ENCODE assay signal across 8 cellular contexts in the genomic region with DNA sequence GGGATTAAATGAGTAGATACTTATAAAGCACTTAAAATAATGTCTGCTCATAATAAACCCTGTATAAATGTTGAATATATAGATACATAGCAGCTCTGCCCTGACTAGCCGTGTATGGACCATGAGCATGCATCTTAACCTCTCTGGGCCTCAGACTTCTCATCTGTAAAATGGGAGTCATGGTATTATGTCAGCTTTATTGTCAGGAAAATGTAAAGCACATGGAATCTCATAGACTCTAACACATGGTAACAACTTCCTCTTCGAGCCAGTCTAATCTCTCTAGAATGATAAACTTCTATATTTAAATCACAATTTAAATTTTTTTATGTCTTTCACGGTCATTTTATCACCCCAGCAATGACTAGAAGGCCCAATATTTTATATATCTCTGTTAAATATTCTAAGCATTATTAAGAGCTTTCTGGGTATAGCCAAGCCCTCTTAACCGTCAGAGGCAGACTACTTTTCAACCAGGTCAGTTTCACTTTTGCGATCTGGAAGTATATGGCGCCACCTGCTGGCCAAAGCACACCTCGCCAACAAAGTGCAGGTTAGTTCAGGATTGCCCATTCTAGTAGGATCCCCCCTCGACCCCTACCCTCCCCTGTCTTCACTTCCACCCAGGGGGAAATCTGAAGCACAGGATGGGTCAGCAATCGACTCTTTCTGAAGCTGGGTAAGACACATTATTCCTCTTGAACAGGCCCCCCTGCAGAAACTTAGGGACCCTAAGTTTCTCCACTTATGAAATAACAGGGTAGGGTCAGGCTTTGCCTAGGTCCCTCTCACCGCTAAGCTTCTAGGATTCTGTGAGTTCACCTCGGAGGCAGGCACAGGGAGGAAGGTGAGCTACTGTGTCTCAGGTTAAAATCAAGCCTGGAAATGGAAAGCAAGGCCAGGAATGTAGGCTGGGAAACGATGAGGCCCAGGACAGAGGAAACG. TPM values are rescaled to one million over a fixed set of nuclear protein-coding genes. Genes with fewer than 3 reads are reported as not detected.
DNase-seq lines count a peak whose midpoint lies in the region; ATAC-seq and TF ChIP-seq lines count a peak whose summit lies in the region.

No MANE protein-coding gene starts in this region.

- ATAC-seq in GM21526 (IDR thresholded peaks at IDR 0.05; ENCODE audit: low FRiP score, unreplicated experiment) (peak; percentile 71), PC-3 (peak; percentile 94)
- ATAC-seq in natural killer cell treated with Interleukin-12 subunit alpha and Interleukin-12 subunit beta and Interleukin-15 and Interleukin-18, amount 100 ng/mL, for 72 hours, result peak; percentile 73 to 83

- H3K4me1 Mint-ChIP-seq in natural killer cell treated with Interleukin-12 subunit alpha and Interleukin-12 subunit beta and Interleukin-15 and Interleukin-18, amount 100 ng/mL, for 72 hours (ENCODE audit: low read depth in 2 of 2), result peaks cover 18 to 27% of the 10 kb centered on the region in 2 donors

- no peaks in the 10 kb centered on the region for H3K27me3 Mint-ChIP-seq in natural killer cell treated with Interleukin-12 subunit alpha and Interleukin-12 subunit beta and Interleukin-15 and Interleukin-18, amount 100 ng/mL, for 72 hours

- intact Hi-C loops in PC-3 (cut with micrococcal nuclease), result loop anchor here (1.0 to 5.0 kb wide), 5 partner anchors 199 to 800 kb away; no protein-coding TSS in a partner anchor
- intact Hi-C loops in esophagus squamous epithelium (cut with DNase I), result no loop called here

- 23 to 31% methylated on average over 11 to 13 of the region's 13 CpGs for WGBS in esophagus squamous epithelium, 2 donors

- H3K4me1 ChIP-seq in PC-3 (ENCODE audit: insufficient read depth, low read length) (peaks cover 18% of the 10 kb centered on the region; the same call in 1 of the 2 replicates), esophagus squamous epithelium (peaks cover 0 to 18% (median 0%) of the 10 kb centered on the region in 3 donors)

- DNase-seq in DMS53 (lab: John Stamatoyannopoulos, UW) (peak; percentile 88), HuH-7 (ENCODE audit: low spot score) (peak; percentile 59), PC-3 (peak; percentile 91), activated T-cell treated with anti-CD3 and anti-CD28 coated beads for 4 hours (peak; percentile 88), esophagus squamous epithelium (lab: John Stamatoyannopoulos, UW) (no peak)
- DNase-seq in natural killer cell treated with Interleukin-12 subunit alpha and Interleukin-12 subunit beta and Interleukin-15 and Interleukin-18, amount 100 ng/mL, for 72 hours (ENCODE audit: low spot score), result peak; percentile 89
- DNase-seq in stimulated activated naive CD4-positive, alpha-beta T cell treated with Interleukin-2 at 50 U/mL for 16 hours (lab: John Stamatoyannopoulos, UW), result peak; percentile 83

- no peaks in the 10 kb centered on the region for H3K9me3 Mint-ChIP-seq in natural killer cell treated with Interleukin-12 subunit alpha and Interleukin-12 subunit beta and Interleukin-15 and Interleukin-18, amount 100 ng/mL, for 72 hours

- no peaks in the 10 kb centered on the region for H3K36me3 Mint-ChIP-seq in natural killer cell treated with Interleukin-12 subunit alpha and Interleukin-12 subunit beta and Interleukin-15 and Interleukin-18, amount 100 ng/mL, for 72 hours

- no peaks in the 10 kb centered on the region for H3F3A ChIP-seq in PC-3 (ENCODE audit: low read length, unreplicated experiment)

- BruUV-seq in PC-3 (replicated peaks; lab: Mats Ljungman, UMichigan), result no TSS peak

- peak overlapping the region; percentile 78 for H3K4me3 Mint-ChIP-seq in natural killer cell treated with Interleukin-12 subunit alpha and Interleukin-12 subunit beta and Interleukin-15 and Interleukin-18, amount 100 ng/mL, for 72 hours

- H3K9me2 ChIP-seq in PC-3 (replicated peaks; ENCODE audit: low read length), result no peaks in the 10 kb centered on the region

- POLR2A ChIA-PET in PC-3 (lab: Charles Lee; ENCODE audit: unreplicated experiment), result interaction anchor here (0.5 kb wide), 1 partner anchor 244 kb away, joined by 5 read pairs; no protein-coding TSS in a partner anchor

- no peaks in the 10 kb centered on the region for H3K27me3 ChIP-seq in PC-3 (ENCODE audit: low read length)
- no peaks in the 10 kb centered on the region for H3K27me3 ChIP-seq in esophagus squamous epithelium

- H3K4me3 ChIP-seq in PC-3 (ENCODE audit: low read length), result no peak overlapping the region
- peak overlapping the region in 1 of 4 donors; percentile 44 for H3K4me3 ChIP-seq in esophagus squamous epithelium

- TF ChIP-seq CTCF in PC-3 (conservative IDR thresholded peaks at IDR 0.05; ENCODE audit: low read depth, low read length) (peak; percentile 97), esophagus squamous epithelium (IDR thresholded peaks at IDR 0.05) (peak; percentile 83 to 94 (median 85))

- H3K9me3 ChIP-seq in PC-3 (ENCODE audit: low read length) (no peaks in the 10 kb centered on the region), esophagus squamous epithelium (no peaks in the 10 kb centered on the region)

- H3K27ac ChIP-seq in PC-3 (ENCODE audit: low read length), result no peak overlapping the region
- H3K27ac ChIP-seq in esophagus squamous epithelium, result peak overlapping the region in 1 of 4 donors; percentile 4

- CTCF ChIA-PET in PC-3 (lab: Charles Lee), result interaction anchor here (0.6 to 1.3 kb wide), 4 partner anchors 199 to 701 kb away, joined by 5 to 8 read pairs (median 6); no protein-coding TSS in a partner anchor

- H2AFZ ChIP-seq in PC-3 (ENCODE audit: low read length), result peak overlapping the region; percentile 82

- TF ChIP-seq POLR2A in esophagus squamous epithelium (IDR thresholded peaks at IDR 0.05), result no peak

- peak overlapping the region; percentile 79; the same call in 1 of the 2 replicates for H3K4me2 ChIP-seq in PC-3 (ENCODE audit: low read length)

- H3K9ac ChIP-seq in PC-3 (ENCODE audit: low read length), result no peak overlapping the region

- no peaks in the 10 kb centered on the region for H3K79me2 ChIP-seq in PC-3 (ENCODE audit: low read length)

- no peaks in the 10 kb centered on the region for H4K20me1 ChIP-seq in PC-3 (ENCODE audit: low read length)

- H3K36me3 ChIP-seq in PC-3 (ENCODE audit: low read depth, low read length) (no peaks in the 10 kb centered on the region), esophagus squamous epithelium (no peaks in the 10 kb centered on the region)

- peak overlapping the region; percentile 85 to 94 for H3K27ac Mint-ChIP-seq in natural killer cell treated with Interleukin-12 subunit alpha and Interleukin-12 subunit beta and Interleukin-15 and Interleukin-18, amount 100 ng/mL, for 72 hours

RNA-seq across cellular contexts. Expression of a gene that starts 36.0 kb away (rescaled TPM):
- total RNA-seq in PC-3 (2014; rRNA removed) (not detected in 2 replicates), esophagus squamous epithelium (1 to 10 TPM in 1 of 4 donors, under 1 TPM in 1, not detected in 2; under 0.01 to 1.3 TPM)
- not detected for total RNA-seq in natural killer cell treated with Interleukin-12 subunit alpha and Interleukin-12 subunit beta and Interleukin-15 and Interleukin-18, amount 100 ng/mL, for 72 hours
